ENCODE assay signal across 8 cellular contexts in genomic region chr12:120231316-120232011, GRCh38. TPM values are rescaled to one million over a fixed set of nuclear protein-coding genes. Genes with fewer than 3 reads are reported as not detected.
A peak's percentile ranks its signal among the peaks of the same experiment; 100 is the strongest.
DNase-seq lines count a peak whose midpoint lies in the region; ATAC-seq, FAIRE-seq and TF ChIP-seq lines count a peak whose summit lies in the region.

No MANE protein-coding gene starts in this region.

- DNase-seq in H54 (ENCODE audit: insufficient read length, low spot score) (peak; percentile 86), RPMI7951 (ENCODE audit: low read depth) (peak; percentile 98), foreskin keratinocyte (peak; percentile 95 to 98), psoas muscle (peak in 1 of 2 donors; percentile 74), uterus (peak in 1 of 2 donors; percentile 73)
- peak; percentile 59 for DNase-seq in activated effector memory CD4-positive, alpha-beta T cell treated with Interleukin-2 at 50 U/mL for 16 hours

- WGBS in psoas muscle, 3 donors: 36 to 46% (median 37%) methylated on average over 3 of the region's 3 CpGs

- ATAC-seq in foreskin keratinocyte: peak; percentile 67
- ATAC-seq in psoas muscle: peak; percentile 11 to 34 (median 25)
- ATAC-seq in stimulated activated memory B cell treated with anti-CD40 and anti-IgM and Interleukin-4, amounts not matched to agents 10 μg/mL and 1 μg/mL and 100 μg/mL, for 72 hours: no peak
- ATAC-seq in HG03039 (IDR thresholded peaks at IDR 0.05; ENCODE audit: unreplicated experiment): no peak

- H3K36me3 ChIP-seq in psoas muscle (ENCODE audit: insufficient read depth in 1 of 2, low read depth in 1 of 2): peaks cover 0 to 4% of the 10 kb centered on the region in 2 donors
- no peaks in the 10 kb centered on the region for H3K36me3 ChIP-seq in uterus

- TF ChIP-seq CTCF in foreskin keratinocyte (conservative IDR thresholded peaks at IDR 0.05) (peak; percentile 37), psoas muscle (IDR thresholded peaks at IDR 0.05) (no peak), uterus (IDR thresholded peaks at IDR 0.05) (no peak)

- TF ChIP-seq POLR2A in H54 (IDR thresholded peaks at IDR 0.05; ENCODE audit: low read depth, low read length) (no peak), uterus (IDR thresholded peaks at IDR 0.05) (no peak)

- H3K27me3 Mint-ChIP-seq in stimulated activated memory B cell treated with anti-CD40 and anti-IgM and Interleukin-4, amounts not matched to agents 10 μg/mL and 1 μg/mL and 100 μg/mL, for 72 hours: peaks cover 57% of the 10 kb centered on the region

- intact Hi-C loops in psoas muscle (cut with DNase I): loop anchor here in 1 of 2 donors (2.0 kb wide), 1 partner anchor 61 kb away; the partner anchor contains the start of gene RNU4-1
- intact Hi-C loops in uterus (cut with DNase I; ENCODE audit: low total_unique reads): no loop called here

- no peaks in the 10 kb centered on the region for H3K9me3 Mint-ChIP-seq in stimulated activated memory B cell treated with anti-CD40 and anti-IgM and Interleukin-4, amounts not matched to agents 10 μg/mL and 1 μg/mL and 100 μg/mL, for 72 hours

- H3K4me1 Mint-ChIP-seq in stimulated activated memory B cell treated with anti-CD40 and anti-IgM and Interleukin-4, amounts not matched to agents 10 μg/mL and 1 μg/mL and 100 μg/mL, for 72 hours: peaks cover 34% of the 10 kb centered on the region

- H3K27me3 ChIP-seq in foreskin keratinocyte: no peaks in the 10 kb centered on the region
- no peaks in the 10 kb centered on the region for H3K27me3 ChIP-seq in psoas muscle (ENCODE audit: insufficient read depth in 3 of 3, low read length in 2 of 3)
- H3K27me3 ChIP-seq in uterus: no peaks in the 10 kb centered on the region

- H3K4me3 ChIP-seq in psoas muscle (peak overlapping the region; percentile 52), uterus (no peak overlapping the region)

- no peak overlapping the region for H3K4me3 Mint-ChIP-seq in stimulated activated memory B cell treated with anti-CD40 and anti-IgM and Interleukin-4, amounts not matched to agents 10 μg/mL and 1 μg/mL and 100 μg/mL, for 72 hours

- no peaks in the 10 kb centered on the region for H3K36me3 Mint-ChIP-seq in stimulated activated memory B cell treated with anti-CD40 and anti-IgM and Interleukin-4, amounts not matched to agents 10 μg/mL and 1 μg/mL and 100 μg/mL, for 72 hours

- FAIRE-seq in H54 (lab: Jason Lieb, UNC): peak; percentile 61

- no peak overlapping the region for H3K27ac Mint-ChIP-seq in stimulated activated memory B cell treated with anti-CD40 and anti-IgM and Interleukin-4, amounts not matched to agents 10 μg/mL and 1 μg/mL and 100 μg/mL, for 72 hours

- peak overlapping the region; percentile 60 for H3K27ac ChIP-seq in foreskin keratinocyte
- peak overlapping the region; percentile 99 for H3K27ac ChIP-seq in psoas muscle
- H3K27ac ChIP-seq in uterus: peak overlapping the region; percentile 93 to 97

- H3K4me1 ChIP-seq in foreskin keratinocyte (peaks cover 74% of the 10 kb centered on the region), psoas muscle (peaks cover 95% of the 10 kb centered on the region), uterus (peaks cover 53 to 55% of the 10 kb centered on the region in 2 donors)

- H3K9me3 ChIP-seq in psoas muscle (no peaks in the 10 kb centered on the region), uterus (no peaks in the 10 kb centered on the region)

RNA-seq across cellular contexts. Expression of gene RPLP0, which starts 30.6 kb away (rescaled TPM):
- total RNA-seq in RPMI7951 (2014; rRNA removed; shearing (Covaris generic)): 3,658 and 4,112 TPM in 2 replicates
- total RNA-seq in foreskin keratinocyte (2,803 and 2,913 TPM in 2 replicates), psoas muscle (1,000 to 10,000 TPM in 3 of 4 donors, 100 to 1,000 TPM in 1; 662 to 1,479 (median 1,333) TPM), uterus (1,000 to 10,000 TPM; 1,775 to 3,691 (median 3,260) TPM)
- polyA plus RNA-seq in foreskin keratinocyte (3,568 and 3,655 TPM in 2 replicates), psoas muscle (1,000 to 10,000 TPM; 2,571 to 2,845 (median 2,673) TPM)

RNA-seq across cellular contexts. Expression of gene PXN, which starts 34.1 kb away (rescaled TPM):
- 51.0 and 57.9 TPM in 2 replicates for total RNA-seq in RPMI7951 (2014; rRNA removed; shearing (Covaris generic))
- 265 and 321 TPM in 2 replicates for total RNA-seq in foreskin keratinocyte
- 219 and 239 TPM in 2 replicates for polyA plus RNA-seq in foreskin keratinocyte
- total RNA-seq in psoas muscle: 100 to 1,000 TPM in 2 of 4 donors, 10 to 100 TPM in 2; 67.6 to 166 (median 106) TPM
- 100 to 1,000 TPM in 1 of 3 donors, 10 to 100 TPM in 2; 64.7 to 147 (median 96.2) TPM for polyA plus RNA-seq in psoas muscle
- 100 to 1,000 TPM in 1 of 4 donors, 10 to 100 TPM in 3; 29.6 to 211 (median 41.2) TPM for total RNA-seq in uterus

RNA-seq across cellular contexts. Expression of gene GCN1, which starts 36.9 kb away (rescaled TPM):
- total RNA-seq in RPMI7951 (2014; rRNA removed; shearing (Covaris generic)): 27.0 and 39.4 TPM in 2 replicates
- 80.8 and 84.6 TPM in 2 replicates for total RNA-seq in foreskin keratinocyte
- 24.7 and 28.1 TPM in 2 replicates for polyA plus RNA-seq in foreskin keratinocyte
- 10 to 100 TPM; 63.1 to 80.9 (median 68.6) TPM for total RNA-seq in psoas muscle
- 10 to 100 TPM; 19.6 to 55.7 (median 43.2) TPM for polyA plus RNA-seq in psoas muscle
- total RNA-seq in uterus: 100 to 1,000 TPM in 1 of 4 donors, 10 to 100 TPM in 3; 50.5 to 106 (median 64.3) TPM

Comparison
In these comparisons a context has a peak if more than half of its experiments do, and no peak if none do; other contexts are left out.
1. ATAC-seq: peak in foreskin keratinocyte (single experiment) and psoas muscle (4 of 4); none in stimulated activated memory B cell treated with anti-CD40 and anti-IgM and Interleukin-4, amounts not matched to agents 10 μg/mL and 1 μg/mL and 100 μg/mL, for 72 hours (single experiment) and HG03039 (single experiment).
2. Peak in every context shown above with its lines, with median percentiles within 50 percentile points of each other: H3K27ac ChIP-seq.